In the genomic region with DNA sequence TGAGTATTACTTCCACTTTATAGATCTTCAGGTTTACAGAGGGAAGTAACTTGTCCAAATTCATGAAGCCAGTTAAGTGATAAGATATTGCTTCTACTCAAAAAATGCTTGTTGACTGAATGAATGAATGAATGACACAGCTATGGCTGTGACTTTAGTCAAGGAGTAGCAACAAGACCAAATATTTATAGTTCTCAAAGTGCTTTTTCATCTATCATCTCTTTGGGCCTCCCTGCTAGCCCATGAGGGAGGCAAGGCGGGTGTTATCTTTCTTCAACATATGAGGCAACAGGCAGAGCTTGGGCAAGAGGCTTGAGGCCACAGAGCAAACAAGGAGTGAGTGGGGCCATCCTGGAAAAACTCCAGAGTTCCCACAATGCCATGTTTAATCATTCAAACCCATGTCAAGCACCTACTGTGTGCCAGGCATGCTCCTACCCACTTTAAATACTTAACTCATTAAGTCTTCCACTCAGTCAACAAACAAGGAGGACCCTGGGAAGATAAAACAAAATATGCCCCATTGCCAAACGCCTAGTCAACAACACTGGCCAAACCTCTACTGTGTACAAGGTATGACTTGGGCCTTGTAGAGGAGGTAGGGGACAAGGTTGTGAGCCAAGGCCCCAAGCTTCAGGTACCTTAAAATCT, we compare ENCODE assay signal across 11 cellular contexts. TPM values are rescaled to one million over a fixed set of nuclear protein-coding genes. Genes with fewer than 3 reads are reported as not detected.
DNase-seq lines count a peak whose midpoint lies in the region; ATAC-seq and TF ChIP-seq lines count a peak whose summit lies in the region.
"Had no signal": no experiment of that assay in that cellular context is flagged by ENCODE, and none has a peak within 500 bp of the region (broad histone marks: within the 10 kb centered on the region; RNA-seq: fewer than 3 reads in every experiment).

No MANE protein-coding gene starts in this region.

- WGBS in right lobe of liver (ENCODE audit: insufficient coverage, low coverage, low lambda C conversion rate, missing lambda C conversion rate): 34% methylated on average over 2 of the region's 2 CpGs

- intact Hi-C loops in Right ventricle myocardium inferior (cut with DNase I): no loop called here
- intact Hi-C loops in right lobe of liver (cut with DNase I): no loop called here
- intact Hi-C loops in vagina (cut with DNase I): no loop called here

- peaks cover 0 to 3% of the 10 kb centered on the region in 2 donors for H3K9me3 Mint-ChIP-seq in activated naive CD4-positive, alpha-beta T cell treated with anti-CD3 and anti-CD28 coated beads, Interleukin-2, amount 50 U/mL, for 72 hours

- H3K36me3 Mint-ChIP-seq in activated naive CD4-positive, alpha-beta T cell treated with anti-CD3 and anti-CD28 coated beads, Interleukin-2, amount 50 U/mL, for 72 hours: peaks cover 31 to 52% of the 10 kb centered on the region in 2 donors

- H3K4me3 ChIP-seq in right atrium auricular region (no peak overlapping the region), right lobe of liver (no peak overlapping the region), vagina (no peak overlapping the region)

- H3K27ac Mint-ChIP-seq in activated naive CD4-positive, alpha-beta T cell treated with anti-CD3 and anti-CD28 coated beads, Interleukin-2, amount 50 U/mL, for 72 hours: peak overlapping the region; percentile 58 to 65

- ATAC-seq in Right ventricle myocardium inferior (no peak), right lobe of liver (peak; percentile 34 to 75 (median 54)), GM19463 (IDR thresholded peaks at IDR 0.05; ENCODE audit: unreplicated experiment) (no peak), HG02588 (IDR thresholded peaks at IDR 0.05; ENCODE audit: unreplicated experiment) (no peak)
- no peak for ATAC-seq in activated naive CD4-positive, alpha-beta T cell treated with anti-CD3 and anti-CD28 coated beads, Interleukin-2, amount 50 U/mL, for 72 hours

- H3K9me3 ChIP-seq in right atrium auricular region (no peaks in the 10 kb centered on the region), right lobe of liver (no peaks in the 10 kb centered on the region), vagina (no peaks in the 10 kb centered on the region)

- DNase-seq in right atrium auricular region (ENCODE audit: low spot score) (no peak), Right ventricle myocardium inferior (ENCODE audit: missing footprints) (no peak), right lobe of liver (peak in 2 of 3 donors; percentile 45 to 62), vagina (ENCODE audit: extremely low spot score in 2 of 2) (no peak), middle frontal gyrus (ENCODE audit: extremely low spot score, low spot score) (no peak)
- no peak for DNase-seq in activated naive CD4-positive, alpha-beta T cell treated with anti-CD3 and anti-CD28 coated beads, Interleukin-2, amount 50 U/mL, for 72 hours (ENCODE audit: low spot score in 2 of 2)
- DNase-seq: NCI-H510A treated with DMSO at 0.1 percent for 48 hours; stimulated activated CD8-positive, alpha-beta memory T cell treated with anti-CD3 and anti-CD28 coated beads, Interleukin-4, amount 100 ng/mL, for 48 hours had no signal

- TF ChIP-seq POLR2A in right lobe of liver (IDR thresholded peaks at IDR 0.05) (peak; percentile 6), vagina (IDR thresholded peaks at IDR 0.05) (no peak)

- H3K27ac ChIP-seq in right atrium auricular region (peak overlapping the region; percentile 65 to 69), right lobe of liver (peak overlapping the region in 1 of 3 donors; percentile 56), vagina (peak overlapping the region; percentile 44)
- H3K27ac ChIP-seq: parathyroid adenoma had no signal

- no peak for TF ChIP-seq CTCF in right atrium auricular region (IDR thresholded peaks at IDR 0.05)
- no peak for TF ChIP-seq CTCF in right lobe of liver (IDR thresholded peaks at IDR 0.05)
- no peak for TF ChIP-seq CTCF in vagina (IDR thresholded peaks at IDR 0.05)

- H3K4me1 ChIP-seq in right atrium auricular region: peaks cover 5 to 78% of the 10 kb centered on the region in 2 donors
- peaks cover 0 to 74% (median 33%) of the 10 kb centered on the region in 4 donors for H3K4me1 ChIP-seq in right lobe of liver
- peaks cover 77% of the 10 kb centered on the region for H3K4me1 ChIP-seq in vagina

- H3K27me3 ChIP-seq in right atrium auricular region (no peaks in the 10 kb centered on the region), right lobe of liver (no peaks in the 10 kb centered on the region), vagina (no peaks in the 10 kb centered on the region)

- peaks cover 45% of the 10 kb centered on the region for H3K36me3 ChIP-seq in right atrium auricular region
- peaks cover 0 to 8% (median 2%) of the 10 kb centered on the region in 4 donors for H3K36me3 ChIP-seq in right lobe of liver
- H3K36me3 ChIP-seq in vagina: peaks cover 0 to 20% of the 10 kb centered on the region in 2 donors

RNA-seq across cellular contexts. Expression of a gene that starts 15.9 kb away (rescaled TPM):
- total RNA-seq in right atrium auricular region (10 to 100 TPM; 84.2 to 93.5 TPM), Right ventricle myocardium inferior (55.2 TPM), right lobe of liver (10 to 100 TPM; 30.5 to 96.1 (median 63.4) TPM), vagina (57.2 TPM)
- 100 to 1,000 TPM in 1 of 2 donors, 10 to 100 TPM in 1; 86.6 to 143 TPM for total RNA-seq in activated naive CD4-positive, alpha-beta T cell treated with anti-CD3 and anti-CD28 coated beads, Interleukin-2, amount 50 U/mL, for 72 hours

RNA-seq across cellular contexts. Expression of a gene that starts 32.4 kb away (rescaled TPM):
- total RNA-seq in right atrium auricular region (1 to 10 TPM in 1 of 2 donors, under 1 TPM in 1; 0.20 to 2.9 TPM), Right ventricle myocardium inferior (1.2 TPM), right lobe of liver (1 to 10 TPM in 5 of 6 experiments, under 1 TPM in 1; 0.56 to 8.3 (median 2.8) TPM), vagina (6.1 TPM)
- 100 to 1,000 TPM; 123 to 215 TPM for total RNA-seq in activated naive CD4-positive, alpha-beta T cell treated with anti-CD3 and anti-CD28 coated beads, Interleukin-2, amount 50 U/mL, for 72 hours

Comparison
In these comparisons a context has a peak if more than half of its experiments do, and no peak if none do; other contexts are left out.
1. DNase-seq: peak in right lobe of liver (2 of 3); none in right atrium auricular region (single experiment), Right ventricle myocardium inferior (single experiment), activated naive CD4-positive, alpha-beta T cell treated with anti-CD3 and anti-CD28 coated beads, Interleukin-2, amount 50 U/mL, for 72 hours (0 of 2), vagina (0 of 2) and middle frontal gyrus (single experiment).
2. ATAC-seq: peak in right lobe of liver (4 of 4); none in Right ventricle myocardium inferior (single experiment), activated naive CD4-positive, alpha-beta T cell treated with anti-CD3 and anti-CD28 coated beads, Interleukin-2, amount 50 U/mL, for 72 hours (0 of 2), GM19463 (single experiment) and HG02588 (single experiment).
3. RNA of a gene that starts 32.4 kb away (total RNA-seq): 123 to 215 TPM in activated naive CD4-positive, alpha-beta T cell treated with anti-CD3 and anti-CD28 coated beads, Interleukin-2, amount 50 U/mL, for 72 hours; 6.1 TPM in vagina (single experiment), 0.56 to 8.3 TPM in right lobe of liver, 0.20 to 2.9 TPM in right atrium auricular region and 1.2 TPM in Right ventricle myocardium inferior (single experiment); every median in the first group is over 10 times any median in the second.